ENCODE assay signal across 23 cellular contexts in genomic region chr3:13597661-13598060, GRCh38. TPM values are rescaled to one million over a fixed set of nuclear protein-coding genes. Genes with fewer than 3 reads are reported as not detected.
DNase-seq lines count a peak whose midpoint lies in the region; ATAC-seq, FAIRE-seq and TF ChIP-seq lines count a peak whose summit lies in the region.
"Had no signal": no experiment of that assay in that cellular context is flagged by ENCODE, and none has a peak within 500 bp of the region (broad histone marks: within the 10 kb centered on the region; RNA-seq: fewer than 3 reads in every experiment).

No MANE protein-coding gene starts in this region.

- H3K18ac ChIP-seq in mesendoderm (ENCODE audit: low read length): no peak overlapping the region

- H3K27ac ChIP-seq in RWPE1 (peak overlapping the region; percentile 87), mesendoderm (ENCODE audit: low read depth, low read length) (no peak overlapping the region), spleen (no peak overlapping the region), kidney (ENCODE audit: low read depth in 2 of 2, low read length in 2 of 2) (no peak overlapping the region)
- H3K27ac ChIP-seq: 22Rv1, A549 had no signal

- H3K4ac ChIP-seq in mesendoderm (ENCODE audit: low read depth, low read length): no peak overlapping the region

- TF ChIP-seq POLR2A in spleen (IDR thresholded peaks at IDR 0.05): no peak

- H3K4me2 ChIP-seq in mesendoderm (ENCODE audit: low read length): no peak overlapping the region
- H3K4me2 ChIP-seq: A549 had no signal

- no peak overlapping the region for H2BK120ac ChIP-seq in mesendoderm (ENCODE audit: low read depth, low read length)

- H3K4me3 ChIP-seq in mesendoderm (ENCODE audit: low read length): no peak overlapping the region
- H3K4me3 ChIP-seq in spleen: no peak overlapping the region
- H3K4me3 ChIP-seq in kidney (ENCODE audit: low read length in 2 of 2): no peak overlapping the region
- H3K4me3 ChIP-seq: A549, GM12878 had no signal

- TF ChIP-seq CTCF in RWPE1 (conservative IDR thresholded peaks at IDR 0.05; ENCODE audit: low read depth) (no peak), spleen (IDR thresholded peaks at IDR 0.05 in 8 of 11, conservative IDR thresholded peaks at IDR 0.05 in 3 of 11) (no peak), kidney (IDR thresholded peaks at IDR 0.05; ENCODE audit: borderline replicate concordance, extremely low read depth, insufficient read depth) (no peak)

- H3K9me3 ChIP-seq in spleen (no peaks in the 10 kb centered on the region), kidney (ENCODE audit: control insufficient read depth in 1 of 2, low read length in 2 of 2) (no peaks in the 10 kb centered on the region)
- H3K9me3 ChIP-seq: A549 had no signal

- H2AK5ac ChIP-seq in mesendoderm (ENCODE audit: low read length): no peak overlapping the region

- ATAC-seq in HG03139 (IDR thresholded peaks at IDR 0.05; ENCODE audit: unreplicated experiment): no peak
- ATAC-seq: A549, GM12878, HCT116, HepG2 had no signal

- H4K5ac ChIP-seq in mesendoderm (ENCODE audit: low read length): no peak overlapping the region

- H3K9ac ChIP-seq in mesendoderm (ENCODE audit: low read length): no peak overlapping the region
- H3K9ac ChIP-seq in kidney (ENCODE audit: low read length in 2 of 2): no peak overlapping the region

- no peaks in the 10 kb centered on the region for H3K79me2 ChIP-seq in mesendoderm (ENCODE audit: control insufficient read depth, insufficient read depth, low read length)

- intact Hi-C loops in spleen (cut with DNase I; ENCODE audit: low total_unique reads): no loop called here
- intact Hi-C loops in kidney (cut with DNase I): no loop called here

- peak overlapping the region; percentile 40 for H3K56ac ChIP-seq in mesendoderm (ENCODE audit: low read length)

- POLR2A ChIA-PET in RWPE1 (lab: Yijun Ruan, JAX; ENCODE audit: low non-redundant PET): no interaction called here

- H3K4me1 ChIP-seq in mesendoderm (ENCODE audit: control insufficient read depth, low read depth, low read length) (peaks cover 7% of the 10 kb centered on the region), spleen (no peaks in the 10 kb centered on the region), kidney (ENCODE audit: control insufficient read depth in 1 of 2, insufficient read depth in 1 of 2, low read depth in 1 of 2, low read length in 2 of 2) (no peaks in the 10 kb centered on the region)

- H3K36me3 ChIP-seq in mesendoderm (ENCODE audit: control insufficient read depth, insufficient read depth, low read length) (no peaks in the 10 kb centered on the region), spleen (no peaks in the 10 kb centered on the region), kidney (ENCODE audit: control insufficient read depth in 1 of 2, insufficient read depth in 2 of 2, low read length in 2 of 2) (no peaks in the 10 kb centered on the region)

- H3K79me1 ChIP-seq in mesendoderm (ENCODE audit: low read length): no peaks in the 10 kb centered on the region

- no CpG with 5 or more reads among the region's 8 CpGs for WGBS in mesendoderm (ENCODE audit: extremely low coverage, insufficient coverage, low lambda C conversion rate)
- WGBS in spleen, 5 donors: 61 to 88% (median 78%) methylated on average over 5 to 8 of the region's 8 CpGs

- no peaks in the 10 kb centered on the region for H3K27me3 ChIP-seq in mesendoderm (ENCODE audit: insufficient read depth, low read length, poor library complexity)
- peaks cover 0 to 18% (median 0%) of the 10 kb centered on the region in 7 donors for H3K27me3 ChIP-seq in spleen (replicated peaks in 1 of 7)

- CTCF ChIA-PET in RWPE1 (lab: Yijun Ruan, JAX): no interaction called here

- H3K23ac ChIP-seq in mesendoderm (ENCODE audit: low read length): no peak overlapping the region

- FAIRE-seq in kidney (lab: Jason Lieb, UNC): no peak
- FAIRE-seq: A549, GM12878, HepG2 had no signal

- no peak overlapping the region for H2BK15ac ChIP-seq in mesendoderm (replicated peaks; ENCODE audit: low read depth)

- peak; percentile 31 for DNase-seq in activated effector memory CD4-positive, alpha-beta T cell treated with anti-CD3 and anti-CD28 coated beads, Interleukin-2, amount 50 U/mL, for 16 hours
- no peak for DNase-seq in activated effector memory CD4-positive, alpha-beta T cell treated with Interleukin-2 at 50 U/mL for 16 hours
- DNase-seq in RWPE1 (ENCODE audit: low spot score) (no peak), mesendoderm (no peak), spleen (peak; percentile 51), SW480 (ENCODE audit: low spot score) (no peak), kidney (no peak)
- DNase-seq: AML-193; CD8-positive, alpha-beta memory T cell; COR-L47; DMS 273 treated with DMSO at 0.1 percent for 48 hours; DMS53; DND-41; EL; GOT3; H7; HFFc6 had no signal

- H4K8ac ChIP-seq in mesendoderm (ENCODE audit: low read depth, low read length): no peak overlapping the region

- H2BK5ac ChIP-seq in mesendoderm (ENCODE audit: low read length): no peak overlapping the region

RNA-seq across cellular contexts. Expression of gene FBLN2, which starts 48.7 kb away (rescaled TPM):
- 5.7 TPM for polyA plus RNA-seq in mesendoderm (2013, experiment 1 of 2)
- polyA plus RNA-seq in mesendoderm (2013, experiment 2 of 2): 5.4 TPM
- total RNA-seq in spleen (10 to 100 TPM in 4 of 7 donors, 1 to 10 TPM in 3; 6.1 to 28.2 (median 17.4) TPM), kidney (43.4 TPM)
- polyA plus RNA-seq in spleen (10 to 100 TPM in 1 of 3 donors, 1 to 10 TPM in 2; 8.9 to 15.9 (median 9.1) TPM), kidney (ENCODE audit: insufficient read depth, low read depth, low replicate concordance) (3.2 TPM)
- total RNA-seq: HepG2 had no signal
- polyA plus RNA-seq: HepG2 had no signal

Comparison
In these comparisons a context has a peak if more than half of its experiments do, and no peak if none do; other contexts are left out.
1. DNase-seq: peak in activated effector memory CD4-positive, alpha-beta T cell treated with anti-CD3 and anti-CD28 coated beads, Interleukin-2, amount 50 U/mL, for 16 hours (single experiment) and spleen (single experiment); none in activated effector memory CD4-positive, alpha-beta T cell treated with Interleukin-2 at 50 U/mL for 16 hours (single experiment), RWPE1 (single experiment), mesendoderm (single experiment), SW480 (single experiment) and kidney (single experiment).